8 cellular contexts compared by ENCODE assay signal in the genomic region with DNA sequence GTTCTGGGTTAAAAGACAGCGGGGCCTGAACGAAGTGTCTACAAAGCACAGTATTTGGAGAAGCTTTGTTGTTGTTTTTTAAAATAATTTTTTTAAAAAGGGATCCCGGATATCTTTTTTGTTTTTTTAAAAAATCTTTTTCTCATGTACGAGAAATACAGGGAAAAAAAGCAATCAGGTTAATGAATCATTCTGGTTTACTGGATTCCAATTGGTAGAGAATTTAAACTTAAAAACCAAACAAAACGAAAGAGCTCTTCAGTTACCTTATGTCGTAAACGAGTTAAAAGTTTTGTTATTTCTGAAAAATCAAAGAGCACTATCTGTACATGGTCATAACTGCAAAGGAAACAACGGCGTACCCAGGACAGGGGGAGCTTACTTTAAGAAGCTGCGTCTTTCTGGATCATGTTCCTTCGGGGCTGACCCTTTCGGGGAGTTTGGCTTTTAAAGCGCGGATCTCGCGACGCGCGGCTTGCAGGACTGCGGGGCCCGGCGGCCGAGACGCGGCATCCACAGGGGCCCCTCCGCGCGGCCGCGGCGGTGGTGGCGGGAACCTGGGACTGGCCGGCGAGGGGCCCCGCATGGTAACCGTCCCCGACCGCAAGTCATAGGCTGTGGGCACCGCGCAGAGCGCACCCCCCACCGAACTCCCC. TPM values are rescaled to one million over a fixed set of nuclear protein-coding genes. Genes with fewer than 3 reads are reported as not detected.
A peak's percentile ranks its signal among the peaks of the same experiment; 100 is the strongest.
DNase-seq lines count a peak whose midpoint lies in the region; ATAC-seq, FAIRE-seq and TF ChIP-seq lines count a peak whose summit lies in the region.

No MANE protein-coding gene starts in this region.

- POLR2A ChIA-PET in GM12878 (lab: Charles Lee), result no interaction called here

- H3K36me3 ChIP-seq in GM12878 (ENCODE audit: control insufficient read depth in 2 of 2, insufficient read depth in 2 of 2, low read length in 1 of 2) (no peaks in the 10 kb centered on the region), iPS-18a (ENCODE audit: control insufficient read depth, low read depth, low read length) (no peaks in the 10 kb centered on the region), skeletal muscle satellite cell (ENCODE audit: insufficient read depth, low read length) (no peaks in the 10 kb centered on the region)

- H4K20me1 ChIP-seq in GM12878 (ENCODE audit: control insufficient read depth, insufficient read depth), result no peaks in the 10 kb centered on the region

- H3K9me3 ChIP-seq in GM12878 (replicated peaks; ENCODE audit: control insufficient read depth, insufficient read depth, low read length) (no peaks in the 10 kb centered on the region; the same call in 1 of the 3 replicates), iPS-18a (ENCODE audit: control insufficient read depth, low read depth, low read length) (no peaks in the 10 kb centered on the region), skeletal muscle satellite cell (replicated peaks; ENCODE audit: low read length) (no peaks in the 10 kb centered on the region)

- H3K27me3 ChIP-seq in GM12878 (replicated peaks in 1 of 2; ENCODE audit: control insufficient read depth in 2 of 2, insufficient read depth in 2 of 2, low read length in 1 of 2) (peaks cover 9 to 19% of the 10 kb centered on the region in 2 experiments), iPS-18a (ENCODE audit: control insufficient read depth, insufficient read depth, low read length) (peaks cover 41% of the 10 kb centered on the region), skeletal muscle satellite cell (ENCODE audit: control insufficient read depth, insufficient read depth, low read length) (peaks cover 56% of the 10 kb centered on the region)

- TF ChIP-seq POLR2A in GM12878 (IDR thresholded peaks at IDR 0.05; ENCODE audit: low read depth, low read length), result no peak

- SMC1A ChIA-PET in GM12878 (lab: Charles Lee; ENCODE audit: uncharacterized antibody, unreplicated experiment), result interaction anchor here (0.7 to 1.7 kb wide), 3 partner anchors 9 to 26 kb away, joined by 3 to 7 read pairs (median 3); no protein-coding TSS in a partner anchor

- TF ChIP-seq CTCF in GM12878 (IDR thresholded peaks at IDR 0.05 in 2 of 3, conservative IDR thresholded peaks at IDR 0.05 in 1 of 3; ENCODE audit: control insufficient read depth in 2 of 3, extremely low read depth in 1 of 3, insufficient read depth in 1 of 3, low read depth in 3 of 3, low read length in 3 of 3), result no peak

- H3K4me1 ChIP-seq in GM12878 (ENCODE audit: control insufficient read depth, insufficient read depth, low read length) (no peaks in the 10 kb centered on the region), iPS-18a (ENCODE audit: control insufficient read depth, low read depth, low read length) (no peaks in the 10 kb centered on the region), skeletal muscle satellite cell (ENCODE audit: control insufficient read depth, insufficient read depth, low read length) (peaks cover 3% of the 10 kb centered on the region)

- FAIRE-seq in GM12878 (lab: Jason Lieb, UNC), result no peak

- 16% methylated on average over 26 of the region's 42 CpGs for WGBS in GM12878 (ENCODE audit: insufficient coverage, insufficient replicate concordance, low lambda C conversion rate, missing lambda C conversion rate)

- RAD21 ChIA-PET in GM12878 (lab: Charles Lee; ENCODE audit: unreplicated experiment), result no interaction called here

- no peaks in the 10 kb centered on the region for H3K79me2 ChIP-seq in GM12878 (ENCODE audit: control insufficient read depth, insufficient read depth, low read length)

- peak; percentile 53 for ATAC-seq in GM12878
- ATAC-seq in HG03097 (IDR thresholded peaks at IDR 0.05; ENCODE audit: low FRiP score, unreplicated experiment), result no peak
- ATAC-seq in GM21717 (IDR thresholded peaks at IDR 0.05; ENCODE audit: unreplicated experiment), result no peak

- peak overlapping the region; percentile 94 for H3K4me2 ChIP-seq in GM12878 (ENCODE audit: control insufficient read depth, insufficient read depth)
- peak overlapping the region; percentile 88 for H3K4me2 ChIP-seq in skeletal muscle satellite cell (ENCODE audit: low read length)

- DNase-seq in NCI-H2171 treated with DMSO at 0.1 percent for 48 hours (lab: John Stamatoyannopoulos, UW) (peak; percentile 11), NCI-H2171 (lab: John Stamatoyannopoulos, UW) (no peak), GM12878 (ENCODE audit: low read depth, low spot score) (no peak)

- H3K9ac ChIP-seq in GM12878 (ENCODE audit: control insufficient read depth, insufficient read depth, low read length) (0 out of 2 replicates have a peak overlapping the region, but pooled peaks have one; percentile 20), iPS-18a (ENCODE audit: low read length) (peak overlapping the region; percentile 39), skeletal muscle satellite cell (ENCODE audit: low read depth, low read length) (peak overlapping the region; percentile 75)

- CTCF ChIA-PET in GM12878 (lab: Yijun Ruan, JAX), result interaction anchor here (0.7 to 1.5 kb wide), 3 partner anchors 32 to 1496 kb away, joined by 3 to 4 read pairs (median 3); no protein-coding TSS in a partner anchor

- no peak for TF ChIP-seq EP300 in Ishikawa (IDR thresholded peaks at IDR 0.05; ENCODE audit: borderline replicate concordance)
- TF ChIP-seq EP300 in GM12878 (IDR thresholded peaks at IDR 0.05; ENCODE audit: borderline replicate concordance in 1 of 2, control insufficient read depth in 1 of 2, low read depth in 2 of 2, low read length in 2 of 2), result no peak

- intact Hi-C loops in GM12878 (cut with micrococcal nuclease; ENCODE audit: unreplicated experiment), result no loop called here

- H3K4me3 ChIP-seq in GM12878 (peak overlapping the region; percentile 75), iPS-18a (ENCODE audit: low read length) (peak overlapping the region; percentile 58), skeletal muscle satellite cell (ENCODE audit: low read length) (peak overlapping the region; percentile 74)

- in situ Hi-C loops in GM12878 (cut with MboI), result no loop called here

- H3K27ac ChIP-seq in GM12878 (ENCODE audit: control insufficient read depth, insufficient read depth), result no peak overlapping the region
- no peak overlapping the region for H3K27ac ChIP-seq in iPS-18a (ENCODE audit: low read length)

- H2AFZ ChIP-seq in GM12878 (ENCODE audit: control insufficient read depth, low read depth, low read length), result peak overlapping the region; percentile 55

- TF ChIP-seq RAD21 in Ishikawa (IDR thresholded peaks at IDR 0.05; ENCODE audit: low read depth), result no peak
- no peak for TF ChIP-seq RAD21 in GM12878 (IDR thresholded peaks at IDR 0.05; ENCODE audit: insufficient read depth, low read depth, low read length)

- BruUV-seq in GM12878 (replicated peaks; lab: Mats Ljungman, UMichigan), result no TSS peak

TF ChIP-seq in Ishikawa, 13 proteins besides CTCF, POLR2A, EP300 and RAD21 (continues in another document):
- TF ChIP-seq TEAD4 (IDR thresholded peaks at IDR 0.05) (no peak), TCF12 (IDR thresholded peaks at IDR 0.05; ENCODE audit: low read depth) (no peak), NFIC (IDR thresholded peaks at IDR 0.05) (no peak), TAF1 (IDR thresholded peaks at IDR 0.05; ENCODE audit: low read depth) (peak; percentile 17; the same call in 1 of the 2 replicates), CEBPB (IDR thresholded peaks at IDR 0.05) (no peak), EGR1 (IDR thresholded peaks at IDR 0.05) (no peak), USF1 (IDR thresholded peaks at IDR 0.05) (no peak), ZBTB7A (IDR thresholded peaks at IDR 0.05; ENCODE audit: low read depth) (no peak), YY1 (IDR thresholded peaks at IDR 0.05; ENCODE audit: low read depth) (no peak)

TF ChIP-seq in GM12878, 131 proteins besides CTCF, POLR2A, EP300 and RAD21 (continues in another document):
- TF ChIP-seq USF2 (IDR thresholded peaks at IDR 0.05; ENCODE audit: borderline replicate concordance, low read depth, low read length) (no peak), POLR2AphosphoS5 (IDR thresholded peaks at IDR 0.05; ENCODE audit: low read length) (no peak), ZNF207 (IDR thresholded peaks at IDR 0.05; ENCODE audit: borderline replicate concordance) (no peak), IRF5 (IDR thresholded peaks at IDR 0.05; ENCODE audit: borderline replicate concordance) (no peak)

RNA-seq across cellular contexts. Expression of gene IL20RA, which starts 0.9 kb away (rescaled TPM):
- 0.19 TPM in 1 of 2 replicates, not detected in the other for total RNA-seq in GM12878 (2013; cell fraction: nucleolus; rRNA removed)
- 0.11 TPM in 1 of 2 replicates, not detected in the other for total RNA-seq in GM12878 (2014; rRNA removed)
- 0.09 TPM in 1 of 2 replicates, not detected in the other for total RNA-seq in GM12878 (2014; rRNA removed; fragmentation: Illumina TruSeq; extraction: Trizol)
- 0.08 TPM in 1 of 2 replicates, not detected in the other for total RNA-seq in GM12878 (2021)
- polyA plus RNA-seq in GM12878 (2011; ENCODE audit: low read depth), result not detected
- polyA plus RNA-seq in GM12878 (2011; rRNA removed), result 0.11 and 0.16 TPM in 2 replicates
- 0.02 and 0.06 TPM in 2 replicates for polyA plus RNA-seq in GM12878 (2011; cell fraction: cytosol; rRNA removed)
- 0.06 and 0.09 TPM in 2 replicates for polyA plus RNA-seq in GM12878 (2011; cell fraction: nucleus; rRNA removed)
- polyA plus RNA-seq in GM12878 (2012), result not detected in 2 replicates
- 0.03 TPM in 1 of 2 replicates, not detected in the other for polyA plus RNA-seq in GM12878 (2014; fragmentation: Illumina TruSeq; extraction: Trizol)
- polyA plus RNA-seq in GM12878 (2014; fragmentation: Nextera tagmentation; extraction: Ambion mirVana), result under 1 TPM; 0.02 to 0.16 TPM
- polyA plus RNA-seq in GM12878 (2014; rRNA removed), result 0.05 TPM in 1 of 2 replicates, not detected in the other
- not detected for polyA plus RNA-seq in GM12878 (2016; fragmentation: Nextera tagmentation; extraction: Ambion mirVana)
- not detected in 2 replicates for polyA minus RNA-seq in GM12878 (2011; rRNA and poly(A)+ RNA removed)
- not detected in 2 replicates for polyA minus RNA-seq in GM12878 (2011; cell fraction: cytosol; rRNA and poly(A)+ RNA removed)
- not detected in 2 replicates for polyA minus RNA-seq in GM12878 (2011; cell fraction: nucleus; rRNA and poly(A)+ RNA removed)
- total RNA-seq in skeletal muscle satellite cell (2012; rRNA removed), result 0.25 and 0.87 TPM in 2 replicates

Comparison
In these comparisons a context has a peak if more than half of its experiments do, and no peak if none do; other contexts are left out.
1. H3K9ac ChIP-seq: peak in every context shown above with its lines; median percentile 75 in skeletal muscle satellite cell; 39 in iPS-18a; 20 in GM12878.